22 cellular contexts compared by ENCODE assay signal in the genomic region with DNA sequence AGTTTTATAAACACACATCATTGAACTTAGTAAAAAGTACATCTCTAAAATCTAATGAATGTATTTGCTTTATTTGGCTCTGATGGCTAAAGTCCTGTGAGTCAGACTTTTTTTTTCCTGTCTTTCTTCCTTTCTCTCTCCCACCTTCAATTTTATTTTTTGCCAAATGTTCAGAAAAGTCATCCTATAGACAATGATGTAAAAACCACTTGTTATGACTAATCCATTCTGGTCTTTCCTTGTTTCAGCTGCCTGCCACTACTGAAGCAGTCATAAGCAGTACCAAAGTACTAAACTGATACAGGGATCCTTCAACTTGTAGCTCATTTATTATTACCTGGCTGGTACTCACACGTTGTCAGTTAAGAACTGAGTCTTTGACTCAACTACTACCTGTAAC. TPM values are rescaled to one million over a fixed set of nuclear protein-coding genes. Genes with fewer than 3 reads are reported as not detected.
DNase-seq lines count a peak whose midpoint lies in the region; ATAC-seq and TF ChIP-seq lines count a peak whose summit lies in the region.
"Had no signal": no experiment of that assay in that cellular context is flagged by ENCODE, and none has a peak within 500 bp of the region (broad histone marks: within the 10 kb centered on the region; RNA-seq: fewer than 3 reads in every experiment).

No MANE protein-coding gene starts in this region.

- no peak for DNase-seq in activated naive CD4-positive, alpha-beta T cell treated with anti-CD3 and anti-CD28 coated beads, Interleukin-2, amount 50 U/mL, for 72 hours (ENCODE audit: low spot score in 2 of 2)
- no peak for DNase-seq in activated naive CD4-positive, alpha-beta T cell treated with anti-CD3 and anti-CD28 coated beads, Interleukin-2, amount 50 U/mL, for 16 hours
- DNase-seq in activated T-helper 1 cell treated with anti-CD3 and anti-CD28 coated beads, Interleukin-12 subunit alpha, Interleukin-12 subunit beta, Interleukin-2, Interleukin-4 antibody, amounts not matched to agents 30 ng/mL and 10 ng/mL and 1 ng/mL, durations not matched to agents 14 hours and 24 hours and 36 hours (ENCODE audit: low spot score): no peak
- DNase-seq in foreskin keratinocyte (peak; percentile 2 to 17), superior temporal gyrus (ENCODE audit: extremely low spot score) (peak; percentile 8), NCI-H2081 (lab: John Stamatoyannopoulos, UW) (no peak)
- no peak for DNase-seq in stimulated activated CD4-positive, alpha-beta T cell treated with anti-CD3 and anti-CD28 coated beads, Interleukin-15, amount 100 ng/mL, for 24 hours
- DNase-seq: anterior cingulate cortex; CD4-positive, alpha-beta memory T cell; KBM-7; left ventricle myocardium superior; NCI-H1105 treated with DMSO at 0.1 percent for 48 hours; NCI-H2171 treated with DMSO at 0.1 percent for 48 hours; pancreas; RPMI8226; T-helper 1 cell; upper lobe of left lung; WERI-Rb-1 had no signal

- no peaks in the 10 kb centered on the region for H3K27me3 Mint-ChIP-seq in activated T-helper 1 cell treated with anti-CD3 and anti-CD28 coated beads, Interleukin-12 subunit alpha, Interleukin-12 subunit beta, Interleukin-2, Interleukin-4 antibody, amounts not matched to agents 30 ng/mL and 10 ng/mL and 1 ng/mL, durations not matched to agents 14 hours and 24 hours and 36 hours (ENCODE audit: insufficient read depth)
- H3K27me3 Mint-ChIP-seq: CD4-positive, alpha-beta memory T cell had no signal

- no peak overlapping the region for H3K27ac Mint-ChIP-seq in activated naive CD4-positive, alpha-beta T cell treated with anti-CD3 and anti-CD28 coated beads, Interleukin-2, amount 50 U/mL, for 72 hours
- H3K27ac Mint-ChIP-seq in activated T-helper 1 cell treated with anti-CD3 and anti-CD28 coated beads, Interleukin-12 subunit alpha, Interleukin-12 subunit beta, Interleukin-2, Interleukin-4 antibody, amounts not matched to agents 30 ng/mL and 10 ng/mL and 1 ng/mL, durations not matched to agents 14 hours and 24 hours and 36 hours: peak overlapping the region; percentile 27
- H3K27ac Mint-ChIP-seq: activated T-helper 2 cell treated with anti-CD3 and anti-CD28 coated beads, Interferon-gamma antibody, Interleukin-2, Interleukin-4, amounts not matched to agents 10 μg/mL and 5 μg/mL and 100 μg/mL, durations not matched to agents 14 hours and 24 hours and 36 hours; CD4-positive, alpha-beta memory T cell had no signal

- peaks cover 0 to 3% of the 10 kb centered on the region in 2 donors for H3K9me3 Mint-ChIP-seq in activated naive CD4-positive, alpha-beta T cell treated with anti-CD3 and anti-CD28 coated beads, Interleukin-2, amount 50 U/mL, for 72 hours
- peaks cover 8% of the 10 kb centered on the region for H3K9me3 Mint-ChIP-seq in activated T-helper 1 cell treated with anti-CD3 and anti-CD28 coated beads, Interleukin-12 subunit alpha, Interleukin-12 subunit beta, Interleukin-2, Interleukin-4 antibody, amounts not matched to agents 30 ng/mL and 10 ng/mL and 1 ng/mL, durations not matched to agents 14 hours and 24 hours and 36 hours

- H3K4me1 ChIP-seq in foreskin keratinocyte: no peaks in the 10 kb centered on the region
- H3K4me1 ChIP-seq: upper lobe of left lung had no signal

- peaks cover 0 to 11% of the 10 kb centered on the region in 2 donors for H3K36me3 Mint-ChIP-seq in activated naive CD4-positive, alpha-beta T cell treated with anti-CD3 and anti-CD28 coated beads, Interleukin-2, amount 50 U/mL, for 72 hours
- peaks cover 2% of the 10 kb centered on the region for H3K36me3 Mint-ChIP-seq in activated T-helper 1 cell treated with anti-CD3 and anti-CD28 coated beads, Interleukin-12 subunit alpha, Interleukin-12 subunit beta, Interleukin-2, Interleukin-4 antibody, amounts not matched to agents 30 ng/mL and 10 ng/mL and 1 ng/mL, durations not matched to agents 14 hours and 24 hours and 36 hours (ENCODE audit: low read depth)

- H3K27ac ChIP-seq in foreskin keratinocyte: no peak overlapping the region
- H3K27ac ChIP-seq: HL-60, pancreas, upper lobe of left lung, WERI-Rb-1 had no signal

- intact Hi-C loops in activated T-helper 1 cell treated with anti-CD3 and anti-CD28 coated beads, Interleukin-12 subunit alpha, Interleukin-12 subunit beta, Interleukin-2, Interleukin-4 antibody, amounts not matched to agents 30 ng/mL and 10 ng/mL and 1 ng/mL, durations not matched to agents 14 hours and 24 hours and 36 hours (cut with micrococcal nuclease): no loop called here

- no peak for TF ChIP-seq CTCF in foreskin keratinocyte (conservative IDR thresholded peaks at IDR 0.05)

- ATAC-seq in activated naive CD4-positive, alpha-beta T cell treated with anti-CD3 and anti-CD28 coated beads, Interleukin-2, amount 50 U/mL, for 72 hours: peak; percentile 47 to 78
- ATAC-seq in foreskin keratinocyte (peak; percentile 65), GM19455 (IDR thresholded peaks at IDR 0.05; ENCODE audit: unreplicated experiment) (no peak)
- ATAC-seq: esophagus mucosa, left ventricle myocardium superior had no signal

- H3K4me1 Mint-ChIP-seq in activated T-helper 1 cell treated with anti-CD3 and anti-CD28 coated beads, Interleukin-12 subunit alpha, Interleukin-12 subunit beta, Interleukin-2, Interleukin-4 antibody, amounts not matched to agents 30 ng/mL and 10 ng/mL and 1 ng/mL, durations not matched to agents 14 hours and 24 hours and 36 hours (ENCODE audit: low read depth): peaks cover 5% of the 10 kb centered on the region
- H3K4me1 Mint-ChIP-seq: CD4-positive, alpha-beta memory T cell had no signal

- no peaks in the 10 kb centered on the region for H3K27me3 ChIP-seq in foreskin keratinocyte
- H3K27me3 ChIP-seq: pancreas, upper lobe of left lung had no signal

- no peak overlapping the region for H3K4me3 Mint-ChIP-seq in activated T-helper 1 cell treated with anti-CD3 and anti-CD28 coated beads, Interleukin-12 subunit alpha, Interleukin-12 subunit beta, Interleukin-2, Interleukin-4 antibody, amounts not matched to agents 30 ng/mL and 10 ng/mL and 1 ng/mL, durations not matched to agents 14 hours and 24 hours and 36 hours
- H3K4me3 Mint-ChIP-seq: CD4-positive, alpha-beta memory T cell had no signal

RNA-seq across cellular contexts. Expression of a gene that starts 23.9 kb away (rescaled TPM):
- 1 to 10 TPM; 3.0 to 6.0 TPM for total RNA-seq in activated naive CD4-positive, alpha-beta T cell treated with anti-CD3 and anti-CD28 coated beads, Interleukin-2, amount 50 U/mL, for 72 hours
- total RNA-seq in activated T-helper 1 cell treated with anti-CD3 and anti-CD28 coated beads, Interleukin-12 subunit alpha, Interleukin-12 subunit beta, Interleukin-2, Interleukin-4 antibody, amounts not matched to agents 30 ng/mL and 10 ng/mL and 1 ng/mL, durations not matched to agents 14 hours and 24 hours and 36 hours: 6.2 and 6.4 TPM in 2 replicates
- 2.6 and 2.8 TPM in 2 replicates for total RNA-seq in foreskin keratinocyte
- polyA plus RNA-seq in foreskin keratinocyte: 0.58 and 0.85 TPM in 2 replicates

Comparison
In these comparisons a context has a peak if more than half of its experiments do, and no peak if none do; other contexts are left out.
1. DNase-seq: peak in foreskin keratinocyte (2 of 2) and superior temporal gyrus (single experiment); none in activated naive CD4-positive, alpha-beta T cell treated with anti-CD3 and anti-CD28 coated beads, Interleukin-2, amount 50 U/mL, for 72 hours (0 of 2), activated naive CD4-positive, alpha-beta T cell treated with anti-CD3 and anti-CD28 coated beads, Interleukin-2, amount 50 U/mL, for 16 hours (single experiment), activated T-helper 1 cell treated with anti-CD3 and anti-CD28 coated beads, Interleukin-12 subunit alpha, Interleukin-12 subunit beta, Interleukin-2, Interleukin-4 antibody, amounts not matched to agents 30 ng/mL and 10 ng/mL and 1 ng/mL, durations not matched to agents 14 hours and 24 hours and 36 hours (single experiment), NCI-H2081 (0 of 2) and stimulated activated CD4-positive, alpha-beta T cell treated with anti-CD3 and anti-CD28 coated beads, Interleukin-15, amount 100 ng/mL, for 24 hours (single experiment).